In genomic region chr3:195589796-195590195, GRCh38 we compare ENCODE assay signal across 5 cellular contexts. TPM values are rescaled to one million over a fixed set of nuclear protein-coding genes. Genes with fewer than 3 reads are reported as not detected.
"Had no signal": no experiment of that assay in that cellular context is flagged by ENCODE, and none has a peak within 500 bp of the region (broad histone marks: within the 10 kb centered on the region; RNA-seq: fewer than 3 reads in every experiment).

No MANE protein-coding gene starts in this region.

RNA-seq across cellular contexts. Expression of gene APOD, which starts 6.1 kb away (rescaled TPM):
- total RNA-seq: kidney epithelial cell, mononuclear cell had no signal
- polyA plus RNA-seq: immature natural killer cell; keratinocyte; naive thymus-derived CD4-positive, alpha-beta T cell had no signal
